33 cellular contexts compared by ENCODE assay signal in the genomic region with DNA sequence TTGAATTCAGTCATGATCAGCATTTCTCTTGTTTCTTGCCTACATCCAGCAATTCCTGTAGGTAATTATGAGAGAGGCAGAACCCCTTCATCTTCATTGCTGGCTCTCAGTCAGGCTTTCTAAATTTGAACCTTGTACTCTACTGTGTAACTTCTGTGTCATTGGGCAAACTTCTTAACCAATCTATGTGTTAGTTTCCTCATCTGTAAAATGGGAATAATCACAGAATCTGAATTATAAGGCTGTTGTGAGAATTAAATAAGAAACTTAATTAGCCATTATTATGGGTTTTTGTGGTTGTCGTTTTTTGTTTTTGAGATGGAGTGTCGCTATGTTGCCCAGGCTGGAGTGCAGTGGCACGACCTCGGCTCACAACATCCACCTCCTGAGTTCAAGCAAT. TPM values are rescaled to one million over a fixed set of nuclear protein-coding genes. Genes with fewer than 3 reads are reported as not detected.
"Had no signal": no experiment of that assay in that cellular context is flagged by ENCODE, and none has a peak within 500 bp of the region (broad histone marks: within the 10 kb centered on the region; RNA-seq: fewer than 3 reads in every experiment).

No MANE protein-coding gene starts in this region.

- H3K27me3 ChIP-seq: ascending aorta had no signal

- H3K27ac ChIP-seq: ascending aorta, cardiac muscle cell, WERI-Rb-1 had no signal

- H3K36me3 ChIP-seq: ascending aorta, cardiac muscle cell, WERI-Rb-1 had no signal

- H3K9me3 ChIP-seq: ascending aorta had no signal

- H3K4me3 ChIP-seq: ascending aorta, cardiac muscle cell had no signal

- H3K4me1 ChIP-seq: ascending aorta had no signal

- DNase-seq: activated CD4-positive, alpha-beta memory T cell treated with anti-CD3 and anti-CD28 coated beads, Interleukin-2, amount 10 ng/mL, durations not matched to agents 7 days and 5 days; activated CD4-positive, alpha-beta T cell treated with anti-CD3 and anti-CD28 coated beads for 1 hour; activated CD4-positive, alpha-beta T cell treated with anti-CD3 and anti-CD28 coated beads for 36 hours; activated CD4-positive, alpha-beta T cell treated with anti-CD3 and anti-CD28 coated beads for 48 hours; activated CD4-positive, alpha-beta T cell treated with anti-CD3 and anti-CD28 coated beads, Interleukin-2, amount 10 ng/mL, durations not matched to agents 7 days and 5 days; activated CD4-positive, alpha-beta T cell treated with anti-CD3 and anti-CD28 coated beads, Interleukin-2, amount 50 U/mL, for 48 hours; activated CD4-positive, CD25-positive, alpha-beta regulatory T cell; activated CD8-positive, alpha-beta memory T cell treated with anti-CD3 and anti-CD28 coated beads for 24 hours; activated CD8-positive, alpha-beta memory T cell treated with anti-CD3 and anti-CD28 coated beads, Interleukin-2, amount 10 ng/mL, durations not matched to agents 7 days and 5 days; activated CD8-positive, alpha-beta memory T cell treated with anti-CD3 and anti-CD28 coated beads, Interleukin-2, amount 50 U/mL, for 48 hours; activated CD8-positive, alpha-beta T cell treated with anti-CD3 and anti-CD28 coated beads, Interleukin-2, amount 10 ng/mL, durations not matched to agents 7 days and 5 days; activated effector memory CD4-positive, alpha-beta T cell treated with Interleukin-2 at 50 U/mL for 16 hours; activated gamma-delta T cell; activated naive CD4-positive, alpha-beta T cell treated with anti-CD3 and anti-CD28 coated beads, Interleukin-2, amount 10 ng/mL, durations not matched to agents 7 days and 5 days; activated naive CD4-positive, alpha-beta T cell treated with Interleukin-2 at 50 U/mL for 16 hours; activated naive CD8-positive, alpha-beta T cell treated with anti-CD3 and anti-CD28 coated beads, Interleukin-2, amount 10 ng/mL, durations not matched to agents 7 days and 5 days; activated naive CD8-positive, alpha-beta T cell treated with anti-CD3 and anti-CD28 coated beads, Interleukin-2, amount 50 U/mL, for 24 hours; activated T-cell treated with anti-CD3 and anti-CD28 coated beads, Interleukin-2, amount 50 U/mL, for 24 hours; activated T-cell treated with anti-CD3 and anti-CD28 coated beads, Interleukin-2, amount 50 U/mL, for 48 hours; amygdala; anterior cingulate cortex; caudate nucleus; cerebellar nuclear complex; T-helper 1 cell; T-helper 2 cell; T-helper 9 cell; WERI-Rb-1 had no signal

RNA-seq across cellular contexts. Expression of a gene that starts 57.7 kb away (rescaled TPM):
- total RNA-seq: activated CD4-positive, alpha-beta memory T cell treated with anti-CD3 and anti-CD28 coated beads, Interleukin-2, amount 10 ng/mL, durations not matched to agents 7 days and 5 days; activated CD4-positive, alpha-beta T cell treated with anti-CD3 and anti-CD28 coated beads for 36 hours; activated CD4-positive, alpha-beta T cell treated with anti-CD3 and anti-CD28 coated beads, Interleukin-2, amount 10 ng/mL, durations not matched to agents 7 days and 5 days; activated CD8-positive, alpha-beta memory T cell treated with anti-CD3 and anti-CD28 coated beads, Interleukin-2, amount 10 ng/mL, durations not matched to agents 7 days and 5 days; activated CD8-positive, alpha-beta T cell treated with anti-CD3 and anti-CD28 coated beads, Interleukin-2, amount 10 ng/mL, durations not matched to agents 7 days and 5 days; activated naive CD8-positive, alpha-beta T cell treated with anti-CD3 and anti-CD28 coated beads, Interleukin-2, amount 10 ng/mL, durations not matched to agents 7 days and 5 days; activated T-helper 2 cell treated with anti-CD3 and anti-CD28 coated beads, Interferon-gamma antibody, Interleukin-2, Interleukin-4, amounts not matched to agents 10 μg/mL and 5 μg/mL and 100 μg/mL, durations not matched to agents 14 hours and 24 hours and 36 hours; ascending aorta; bronchial epithelial cell; cardiac muscle cell; chondrocyte; WTC11 had no signal
